Comparison of ENCODE assay signal across 8 cellular contexts in genomic region chrX:103254921-103255455, GRCh38. TPM values are rescaled to one million over a fixed set of nuclear protein-coding genes. Genes with fewer than 3 reads are reported as not detected.
A peak's percentile ranks its signal among the peaks of the same experiment; 100 is the strongest.
DNase-seq lines count a peak whose midpoint lies in the region; ATAC-seq and TF ChIP-seq lines count a peak whose summit lies in the region.

Gene TCEAL8, minus strand, starts transcription at chrX:103255155. Its CDS starts 1,176 bp downstream, at chrX:103253979.

- peak within 1 kb of the TSS; percentile 67 for H3K27ac ChIP-seq in effector memory CD4-positive, alpha-beta T cell (ENCODE audit: insufficient read depth, low read length, poor library complexity, severe bottlenecking)

- ATAC-seq in GM19324 (IDR thresholded peaks at IDR 0.05; ENCODE audit: low FRiP score, unreplicated experiment), result peak; percentile 94
- peak; percentile 92 for ATAC-seq in HG03469 (IDR thresholded peaks at IDR 0.05; ENCODE audit: unreplicated experiment)

- DNase-seq in BE2C, result peak; percentile 65
- DNase-seq in NCI-H748 (lab: John Stamatoyannopoulos, UW; ENCODE audit: unreplicated experiment), result peak; percentile 90
- DNase-seq in activated CD8-positive, alpha-beta memory T cell treated with anti-CD3 and anti-CD28 coated beads for 1 hour (ENCODE audit: extremely low read depth in 1 of 2, low read depth in 1 of 2), result peak; percentile 21 to 29
- peak; percentile 28 to 55 (median 36) for DNase-seq in effector memory CD4-positive, alpha-beta T cell
- peak; percentile 78 to 82 for DNase-seq in lung microvascular endothelial cell (ENCODE audit: low read depth in 2 of 2)
- peak; percentile 13 to 25 (median 23) for DNase-seq in stimulated activated CD4-positive, alpha-beta T cell treated with anti-CD3 and anti-CD28 coated beads, TNF-alpha, amount 100 ng/mL, for 4 hours (ENCODE audit: low read depth in 3 of 3)

- H3K36me3 ChIP-seq in BE2C, result no peaks in the 10 kb centered on the region
- H3K36me3 ChIP-seq in effector memory CD4-positive, alpha-beta T cell (ENCODE audit: control insufficient read depth, insufficient read depth, low read length), result no peaks in the 10 kb centered on the region

- peak within 1 kb of the TSS; percentile 79 for H3K4me3 ChIP-seq in BE2C (ENCODE audit: low read depth, low read length)
- H3K4me3 ChIP-seq in effector memory CD4-positive, alpha-beta T cell (ENCODE audit: insufficient read depth, low read depth, low read length, poor library complexity, severe bottlenecking), result peak within 1 kb of the TSS; percentile 73

- H3K9me3 ChIP-seq in BE2C, result no peaks in the 10 kb centered on the region
- no peaks in the 10 kb centered on the region for H3K9me3 ChIP-seq in effector memory CD4-positive, alpha-beta T cell (ENCODE audit: control insufficient read depth, low read length)

- no peak for TF ChIP-seq CTCF in BE2C (IDR thresholded peaks at IDR 0.05; ENCODE audit: low read depth, low read length)

- no peaks in the 10 kb centered on the region for H3K4me1 ChIP-seq in BE2C
- no peaks in the 10 kb centered on the region for H3K4me1 ChIP-seq in effector memory CD4-positive, alpha-beta T cell (ENCODE audit: control insufficient read depth, insufficient read depth, low read length, poor library complexity, severe bottlenecking)

- H3K27me3 ChIP-seq in BE2C, result no peaks in the 10 kb centered on the region
- H3K27me3 ChIP-seq in effector memory CD4-positive, alpha-beta T cell (replicated peaks; ENCODE audit: control insufficient read depth, insufficient read depth, low read length, poor library complexity, severe bottlenecking), result no peaks in the 10 kb centered on the region

RNA-seq across cellular contexts. Expression of gene TCEAL8, which starts in this region (rescaled TPM):
- polyA plus RNA-seq in BE2C (2012; ENCODE audit: insufficient read depth, insufficient read length, low read depth), result 56.4 TPM
- total RNA-seq in lung microvascular endothelial cell, result 56.3 and 60.8 TPM in 2 replicates

Comparison
In these comparisons a context has a peak if more than half of its experiments do, and no peak if none do; other contexts are left out.
1. Peak in every context shown above with its lines: DNase-seq, ATAC-seq, H3K4me3 ChIP-seq and H3K27ac ChIP-seq.
2. DNase-seq: peak in every context shown above with its lines; median percentile 90 in NCI-H748; 80 in lung microvascular endothelial cell; 65 in BE2C; 36 in effector memory CD4-positive, alpha-beta T cell; 25 in activated CD8-positive, alpha-beta memory T cell treated with anti-CD3 and anti-CD28 coated beads for 1 hour; 23 in stimulated activated CD4-positive, alpha-beta T cell treated with anti-CD3 and anti-CD28 coated beads, TNF-alpha, amount 100 ng/mL, for 4 hours.